In genomic region chr4:37008199-37008598, GRCh38 we compare ENCODE assay signal across 1 cellular context.
A peak's percentile ranks its signal among the peaks of the same experiment; 100 is the strongest.
TF ChIP-seq lines count a peak whose summit lies in the region.

No MANE protein-coding gene starts in this region.

TF ChIP-seq in HepG2, 621 proteins besides CTCF, POLR2A, EP300 and RAD21 (continued from another document and continues in another):
- peak; percentile 96 for TF ChIP-seq ARID5B (CRISPR knock-in tag; IDR thresholded peaks at IDR 0.05)
- TF ChIP-seq ZNF616 (CRISPR knock-in tag; IDR thresholded peaks at IDR 0.05; ENCODE audit: low read depth) = no peak
- TF ChIP-seq FOXO1 (CRISPR knock-in tag; IDR thresholded peaks at IDR 0.05) = peak; percentile 97
- no peak for TF ChIP-seq JARID2 (CRISPR knock-in tag; IDR thresholded peaks at IDR 0.05; ENCODE audit: insufficient replicate concordance)
- no peak for TF ChIP-seq ZNF580 (CRISPR knock-in tag; IDR thresholded peaks at IDR 0.05; ENCODE audit: borderline replicate concordance, low read depth)
- TF ChIP-seq TP53 (CRISPR knock-in tag; conservative IDR thresholded peaks at IDR 0.05) = no peak
- no peak for TF ChIP-seq ZNF660 (CRISPR knock-in tag; IDR thresholded peaks at IDR 0.05; ENCODE audit: borderline replicate concordance, low read depth)
- TF ChIP-seq WIZ (CRISPR knock-in tag; IDR thresholded peaks at IDR 0.05) = no peak
- TF ChIP-seq MTERF4 (CRISPR knock-in tag; IDR thresholded peaks at IDR 0.05) = no peak
- peak; percentile 71; the same call in 1 of the 2 replicates for TF ChIP-seq MEF2D (CRISPR knock-in tag; IDR thresholded peaks at IDR 0.05)
- TF ChIP-seq ZNF441 (CRISPR knock-in tag; IDR thresholded peaks at IDR 0.05; ENCODE audit: borderline replicate concordance) = peak; percentile 76; the same call in 1 of the 2 replicates
- TF ChIP-seq TMF1 (CRISPR knock-in tag; IDR thresholded peaks at IDR 0.05; ENCODE audit: low read depth) = no peak
- TF ChIP-seq CREB1 (IDR thresholded peaks at IDR 0.05) = 0 out of 2 replicates have a peak, but pooled peaks have one; percentile 27
- peak; percentile 63 for TF ChIP-seq CREB1 (CRISPR knock-in tag; IDR thresholded peaks at IDR 0.05)
- TF ChIP-seq IKZF1 (IDR thresholded peaks at IDR 0.05) = no peak
- TF ChIP-seq ZNF629 (CRISPR knock-in tag; conservative IDR thresholded peaks at IDR 0.05) = no peak
- peak; percentile 49; the same call in 1 of the 2 replicates for TF ChIP-seq REPIN1 (CRISPR knock-in tag; IDR thresholded peaks at IDR 0.05; ENCODE audit: borderline replicate concordance, low read depth)
- TF ChIP-seq ZNF10 (CRISPR knock-in tag; IDR thresholded peaks at IDR 0.05; ENCODE audit: borderline replicate concordance, low read depth) = no peak
- TF ChIP-seq ZKSCAN1 (IDR thresholded peaks at IDR 0.05; ENCODE audit: low read length) = no peak
- TF ChIP-seq ZFP36L2 (CRISPR knock-in tag; IDR thresholded peaks at IDR 0.05) = no peak
- TF ChIP-seq ZNF547 (CRISPR knock-in tag; IDR thresholded peaks at IDR 0.05) = no peak
- TF ChIP-seq CCAR2 (optimal IDR thresholded peaks at IDR 0.05; ENCODE audit: low read depth, low read length) = no peak
- TF ChIP-seq NFKB2 (CRISPR knock-in tag; IDR thresholded peaks at IDR 0.05; ENCODE audit: borderline replicate concordance) = no peak
- TF ChIP-seq ZSCAN21 (CRISPR knock-in tag; IDR thresholded peaks at IDR 0.05; ENCODE audit: borderline replicate concordance) = 0 out of 2 replicates have a peak, but pooled peaks have one; percentile 39
- peak; percentile 73 for TF ChIP-seq BCL6 (CRISPR knock-in tag; IDR thresholded peaks at IDR 0.05)
- TF ChIP-seq PAF1 (CRISPR knock-in tag; IDR thresholded peaks at IDR 0.05) = no peak
- no peak for TF ChIP-seq IRF9 (CRISPR knock-in tag; IDR thresholded peaks at IDR 0.05; ENCODE audit: borderline replicate concordance)
- no peak for TF ChIP-seq ZNF496 (CRISPR knock-in tag; IDR thresholded peaks at IDR 0.05; ENCODE audit: insufficient replicate concordance)
- TF ChIP-seq DMAP1 (CRISPR knock-in tag; IDR thresholded peaks at IDR 0.05) = peak; percentile 67; the same call in 1 of the 2 replicates
- TF ChIP-seq CERS6 (CRISPR knock-in tag; IDR thresholded peaks at IDR 0.05) = no peak
- TF ChIP-seq NBN (conservative IDR thresholded peaks at IDR 0.05) = no peak
- no peak for TF ChIP-seq SRY (CRISPR knock-in tag; IDR thresholded peaks at IDR 0.05)
- peak; percentile 86 for TF ChIP-seq TRIM24 (CRISPR knock-in tag; IDR thresholded peaks at IDR 0.05)
- TF ChIP-seq NFIC (IDR thresholded peaks at IDR 0.05; ENCODE audit: low read length) = peak; percentile 86
- peak; percentile 80 for TF ChIP-seq RCOR2 (CRISPR knock-in tag; IDR thresholded peaks at IDR 0.05)
- peak; percentile 74; the same call in 1 of the 2 replicates for TF ChIP-seq ZNF607 (CRISPR knock-in tag; IDR thresholded peaks at IDR 0.05; ENCODE audit: borderline replicate concordance)
- no peak for TF ChIP-seq MXD1 (CRISPR knock-in tag; IDR thresholded peaks at IDR 0.05)
- TF ChIP-seq KLF15 (CRISPR knock-in tag; IDR thresholded peaks at IDR 0.05; ENCODE audit: borderline replicate concordance) = no peak
- TF ChIP-seq ZNF7 (CRISPR knock-in tag; IDR thresholded peaks at IDR 0.05) = no peak
- TF ChIP-seq STAT5B (CRISPR knock-in tag; IDR thresholded peaks at IDR 0.05) = no peak
- peak; percentile 45; the same call in 1 of the 2 replicates for TF ChIP-seq ETV5 (CRISPR knock-in tag; IDR thresholded peaks at IDR 0.05; ENCODE audit: borderline replicate concordance)
- TF ChIP-seq ZNF710 (CRISPR knock-in tag; IDR thresholded peaks at IDR 0.05; ENCODE audit: borderline replicate concordance) = 0 out of 2 replicates have a peak, but pooled peaks have one; percentile 56
- no peak for TF ChIP-seq NFRKB (IDR thresholded peaks at IDR 0.05)
- no peak for TF ChIP-seq DMTF1 (CRISPR knock-in tag; IDR thresholded peaks at IDR 0.05)
- no peak for TF ChIP-seq CHD4 (IDR thresholded peaks at IDR 0.05; ENCODE audit: borderline replicate concordance, low read length)
- no peak for TF ChIP-seq ZNF891 (CRISPR knock-in tag; IDR thresholded peaks at IDR 0.05)
- TF ChIP-seq TFAP4 (IDR thresholded peaks at IDR 0.05; ENCODE audit: borderline replicate concordance, low read depth) = no peak
- TF ChIP-seq AHR (CRISPR knock-in tag; IDR thresholded peaks at IDR 0.05) = 0 out of 2 replicates have a peak, but pooled peaks have one; percentile 52
- no peak for TF ChIP-seq MATR3 (CRISPR knock-in tag; IDR thresholded peaks at IDR 0.05)
- peak; percentile 92 for TF ChIP-seq ZGPAT (CRISPR knock-in tag; IDR thresholded peaks at IDR 0.05)
- TF ChIP-seq ZNF704 (CRISPR knock-in tag; IDR thresholded peaks at IDR 0.05; ENCODE audit: borderline replicate concordance) = no peak
- no peak for TF ChIP-seq ZNF746 (CRISPR knock-in tag; IDR thresholded peaks at IDR 0.05)
- TF ChIP-seq ZNF841 (CRISPR knock-in tag; IDR thresholded peaks at IDR 0.05; ENCODE audit: borderline replicate concordance) = 0 out of 2 replicates have a peak, but pooled peaks have one; percentile 29
- peak; percentile 41 for TF ChIP-seq TBL1XR1 (IDR thresholded peaks at IDR 0.05; ENCODE audit: borderline replicate concordance, low read length, partially characterized antibody)
